1 cellular context compared by ENCODE assay signal in the genomic region with DNA sequence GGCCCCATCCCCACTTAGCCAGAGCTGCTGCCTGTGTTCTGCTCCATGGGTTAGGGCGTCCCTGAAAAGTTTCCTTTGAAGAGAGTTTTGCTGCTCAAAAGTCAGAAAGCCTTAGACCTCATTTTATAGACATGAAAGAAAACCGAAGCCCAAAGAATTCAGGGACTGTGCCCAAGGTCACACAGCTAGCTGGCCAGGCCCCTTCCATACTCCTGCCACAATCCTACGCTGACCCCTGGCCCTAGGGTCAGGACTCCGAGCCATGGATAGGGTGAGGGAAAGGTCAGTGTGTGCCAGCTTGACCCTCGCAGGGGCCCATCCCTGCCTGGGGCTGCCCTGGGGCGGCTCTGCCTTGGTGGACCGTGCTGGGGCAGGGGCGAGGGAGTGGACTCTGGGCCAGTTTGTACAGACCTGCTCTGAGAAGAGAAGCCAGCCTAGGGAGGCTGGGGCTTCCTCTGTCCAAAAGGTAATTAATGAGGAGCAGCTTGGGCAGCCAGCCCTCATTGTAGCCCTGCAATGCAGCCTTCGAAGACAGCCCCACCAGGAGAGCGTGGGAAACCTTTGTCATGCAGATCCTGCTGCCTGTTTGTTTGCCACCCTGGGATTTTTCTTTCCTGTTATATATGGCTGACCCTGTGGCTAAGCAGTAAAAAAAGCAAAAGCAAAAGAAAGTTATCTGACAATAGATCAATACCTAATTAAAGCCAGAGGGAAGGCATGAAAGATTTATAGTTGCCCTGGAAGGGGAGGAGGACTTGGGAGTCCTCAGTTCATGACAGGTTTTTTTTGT.
TF ChIP-seq lines count a peak whose summit lies in the region.

No MANE protein-coding gene starts in this region.

TF ChIP-seq in liver, 16 proteins besides CTCF, POLR2A, EP300 and RAD21 (continued from another document):
- TF ChIP-seq, protein P1, sequence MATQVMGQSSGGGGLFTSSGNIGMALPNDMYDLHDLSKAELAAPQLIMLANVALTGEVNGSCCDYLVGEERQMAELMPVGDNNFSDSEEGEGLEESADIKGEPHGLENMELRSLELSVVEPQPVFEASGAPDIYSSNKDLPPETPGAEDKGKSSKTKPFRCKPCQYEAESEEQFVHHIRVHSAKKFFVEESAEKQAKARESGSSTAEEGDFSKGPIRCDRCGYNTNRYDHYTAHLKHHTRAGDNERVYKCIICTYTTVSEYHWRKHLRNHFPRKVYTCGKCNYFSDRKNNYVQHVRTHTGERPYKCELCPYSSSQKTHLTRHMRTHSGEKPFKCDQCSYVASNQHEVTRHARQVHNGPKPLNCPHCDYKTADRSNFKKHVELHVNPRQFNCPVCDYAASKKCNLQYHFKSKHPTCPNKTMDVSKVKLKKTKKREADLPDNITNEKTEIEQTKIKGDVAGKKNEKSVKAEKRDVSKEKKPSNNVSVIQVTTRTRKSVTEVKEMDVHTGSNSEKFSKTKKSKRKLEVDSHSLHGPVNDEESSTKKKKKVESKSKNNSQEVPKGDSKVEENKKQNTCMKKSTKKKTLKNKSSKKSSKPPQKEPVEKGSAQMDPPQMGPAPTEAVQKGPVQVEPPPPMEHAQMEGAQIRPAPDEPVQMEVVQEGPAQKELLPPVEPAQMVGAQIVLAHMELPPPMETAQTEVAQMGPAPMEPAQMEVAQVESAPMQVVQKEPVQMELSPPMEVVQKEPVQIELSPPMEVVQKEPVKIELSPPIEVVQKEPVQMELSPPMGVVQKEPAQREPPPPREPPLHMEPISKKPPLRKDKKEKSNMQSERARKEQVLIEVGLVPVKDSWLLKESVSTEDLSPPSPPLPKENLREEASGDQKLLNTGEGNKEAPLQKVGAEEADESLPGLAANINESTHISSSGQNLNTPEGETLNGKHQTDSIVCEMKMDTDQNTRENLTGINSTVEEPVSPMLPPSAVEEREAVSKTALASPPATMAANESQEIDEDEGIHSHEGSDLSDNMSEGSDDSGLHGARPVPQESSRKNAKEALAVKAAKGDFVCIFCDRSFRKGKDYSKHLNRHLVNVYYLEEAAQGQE (IDR thresholded peaks at IDR 0.05) = no peak
- TF ChIP-seq ATF3 (IDR thresholded peaks at IDR 0.05) (no peak), MAX (IDR thresholded peaks at IDR 0.05) (no peak), EGR1 (IDR thresholded peaks at IDR 0.05; ENCODE audit: low read depth in 2 of 2) (no peak), FOXA1 (IDR thresholded peaks at IDR 0.05) (no peak), RXRA (IDR thresholded peaks at IDR 0.05) (peak; percentile 21 to 89), YY1 (IDR thresholded peaks at IDR 0.05) (no peak), SP1 (IDR thresholded peaks at IDR 0.05) (peak; percentile 57), TAF1 (conservative IDR thresholded peaks at IDR 0.05) (no peak), NR2F2 (IDR thresholded peaks at IDR 0.05) (peak; percentile 38), ZBTB33 (IDR thresholded peaks at IDR 0.05) (no peak), FOXA2 (IDR thresholded peaks at IDR 0.05) (no peak), JUND (IDR thresholded peaks at IDR 0.05) (no peak)
